24 cellular contexts compared by ENCODE assay signal in genomic region chr9:16406536-16407225, GRCh38.
"Had no signal": no experiment of that assay in that cellular context is flagged by ENCODE, and none has a peak within 500 bp of the region (broad histone marks: within the 10 kb centered on the region; RNA-seq: fewer than 3 reads in every experiment).

No MANE protein-coding gene starts in this region.

- H3K9me3 ChIP-seq: adrenal gland, left lung, lower lobe of right lung, testis, uterus had no signal

- H3K36me3 ChIP-seq: adrenal gland, brain microvascular endothelial cell, heart right ventricle, left lung, lower lobe of right lung, uterus had no signal

- ATAC-seq: effector memory CD8-positive, alpha-beta T cell; foreskin keratinocyte; heart right ventricle; left lung; lower lobe of right lung; natural killer cell treated with Interleukin-12 subunit alpha and Interleukin-12 subunit beta and Interleukin-15 and Interleukin-18, amount 100 ng/mL, for 72 hours; right cardiac atrium had no signal

- H3K27ac ChIP-seq: adrenal gland, brain microvascular endothelial cell, foreskin keratinocyte, heart right ventricle, left lung, lower lobe of right lung, testis, uterus, VCaP had no signal

- H3K27me3 ChIP-seq: brain microvascular endothelial cell, foreskin keratinocyte, left lung, testis, uterus had no signal

- H3K4me3 ChIP-seq: adrenal gland, heart right ventricle, left lung, lower lobe of right lung, testis, uterus had no signal

- DNase-seq: activated CD4-positive, alpha-beta T cell treated with anti-CD3 and anti-CD28 coated beads for 4 hours; activated CD4-positive, alpha-beta T cell treated with anti-CD3 and anti-CD28 coated beads, Interleukin-2, amount 50 U/mL, for 4 hours; activated effector memory CD4-positive, alpha-beta T cell treated with anti-CD3 and anti-CD28 coated beads, Interleukin-2, amount 50 U/mL, for 16 hours; activated naive CD4-positive, alpha-beta T cell treated with anti-CD3 and anti-CD28 coated beads for 36 hours; activated naive CD8-positive, alpha-beta T cell treated with anti-CD3 and anti-CD28 coated beads for 36 hours; adrenal gland; aorta; brain microvascular endothelial cell; cortex of kidney; effector memory CD8-positive, alpha-beta T cell; foreskin keratinocyte; heart right ventricle; kidney glomerular epithelial cell; left lung; lower lobe of right lung; mesenchymal stem cell; right cardiac atrium; stimulated activated CD4-positive, alpha-beta T cell treated with anti-CD3 and anti-CD28 coated beads, Interleukin-2, amount 100 ng/mL, for 48 hours; stimulated activated naive CD4-positive, alpha-beta T cell treated with Interleukin-2 at 50 U/mL for 16 hours; T-helper 9 cell; testis; uterus had no signal

- H3K4me1 ChIP-seq: adrenal gland, left lung, lower lobe of right lung, testis, uterus had no signal
